In the genomic region with DNA sequence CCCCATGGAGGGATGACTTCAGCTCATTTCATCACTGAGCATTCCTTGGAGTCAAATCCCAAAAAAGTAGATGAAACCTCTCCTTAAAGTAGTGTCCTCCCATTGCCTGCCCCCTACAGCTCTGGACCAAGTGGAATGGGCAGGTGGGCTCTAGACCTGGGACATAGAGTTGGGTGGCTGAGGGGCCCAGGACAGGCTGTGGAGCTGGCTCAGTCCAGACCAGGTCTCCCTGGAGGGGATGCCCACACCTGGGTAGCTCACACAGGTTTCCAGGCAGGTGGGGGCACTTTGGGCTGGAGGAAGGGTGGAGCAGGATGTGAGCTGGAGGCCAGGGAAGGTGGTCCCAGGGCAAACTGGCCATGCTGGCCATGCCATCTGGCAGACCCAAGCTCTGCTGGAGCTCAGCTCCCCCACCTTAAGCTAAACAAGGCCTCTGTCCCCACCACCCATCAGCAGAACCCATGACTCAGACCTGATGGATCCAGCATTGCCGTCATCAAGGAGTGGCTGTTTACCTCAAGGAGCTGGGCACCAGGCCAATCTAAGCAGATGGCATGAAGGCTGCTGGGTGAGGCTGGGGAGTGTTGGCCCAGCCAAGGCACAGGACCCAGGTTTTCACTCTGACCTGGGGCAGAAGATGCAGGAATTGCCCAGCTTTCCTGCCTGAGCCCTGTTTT, we compare ENCODE assay signal across 8 cellular contexts. TPM values are rescaled to one million over a fixed set of nuclear protein-coding genes. Genes with fewer than 3 reads are reported as not detected.
A peak's percentile ranks its signal among the peaks of the same experiment; 100 is the strongest.
DNase-seq lines count a peak whose midpoint lies in the region; ATAC-seq lines count a peak whose summit lies in the region.
"Had no signal": no experiment of that assay in that cellular context is flagged by ENCODE, and none has a peak within 500 bp of the region (broad histone marks: within the 10 kb centered on the region; RNA-seq: fewer than 3 reads in every experiment).

No MANE protein-coding gene starts in this region.

- H3K4me1 Mint-ChIP-seq in activated T-helper 1 cell treated with anti-CD3 and anti-CD28 coated beads, Interleukin-12 subunit alpha, Interleukin-12 subunit beta, Interleukin-2, Interleukin-4 antibody, amounts not matched to agents 30 ng/mL and 10 ng/mL and 1 ng/mL, durations not matched to agents 14 hours and 24 hours and 36 hours (ENCODE audit: low read depth): no peaks in the 10 kb centered on the region

- no peak for ATAC-seq in GM18907 (IDR thresholded peaks at IDR 0.05; ENCODE audit: unreplicated experiment)

- intact Hi-C loops in activated T-helper 1 cell treated with anti-CD3 and anti-CD28 coated beads, Interleukin-12 subunit alpha, Interleukin-12 subunit beta, Interleukin-2, Interleukin-4 antibody, amounts not matched to agents 30 ng/mL and 10 ng/mL and 1 ng/mL, durations not matched to agents 14 hours and 24 hours and 36 hours (cut with micrococcal nuclease): no loop called here

- peak; percentile 97 for DNase-seq in ELR (ENCODE audit: low read depth)
- peak; percentile 93 for DNase-seq in NCI-H2196 (lab: John Stamatoyannopoulos, UW; ENCODE audit: unreplicated experiment)
- DNase-seq in dermis blood vessel endothelial cell: peak; percentile 64
- peak; percentile 89 for DNase-seq in skeletal muscle cell (ENCODE audit: low read depth)
- DNase-seq in activated T-helper 1 cell treated with anti-CD3 and anti-CD28 coated beads, Interleukin-12 subunit alpha, Interleukin-12 subunit beta, Interleukin-2, Interleukin-4 antibody, amounts not matched to agents 30 ng/mL and 10 ng/mL and 1 ng/mL, durations not matched to agents 14 hours and 24 hours and 36 hours (ENCODE audit: low spot score): no peak
- no peak for DNase-seq in activated CD4-positive, alpha-beta T cell treated with anti-CD3 and anti-CD28 coated beads, Interleukin-2, amount 50 U/mL, for 48 hours

- no peaks in the 10 kb centered on the region for H3K9me3 Mint-ChIP-seq in activated T-helper 1 cell treated with anti-CD3 and anti-CD28 coated beads, Interleukin-12 subunit alpha, Interleukin-12 subunit beta, Interleukin-2, Interleukin-4 antibody, amounts not matched to agents 30 ng/mL and 10 ng/mL and 1 ng/mL, durations not matched to agents 14 hours and 24 hours and 36 hours

- no peaks in the 10 kb centered on the region for H3K36me3 Mint-ChIP-seq in activated T-helper 1 cell treated with anti-CD3 and anti-CD28 coated beads, Interleukin-12 subunit alpha, Interleukin-12 subunit beta, Interleukin-2, Interleukin-4 antibody, amounts not matched to agents 30 ng/mL and 10 ng/mL and 1 ng/mL, durations not matched to agents 14 hours and 24 hours and 36 hours (ENCODE audit: low read depth)

- H3K27ac Mint-ChIP-seq in activated T-helper 1 cell treated with anti-CD3 and anti-CD28 coated beads, Interleukin-12 subunit alpha, Interleukin-12 subunit beta, Interleukin-2, Interleukin-4 antibody, amounts not matched to agents 30 ng/mL and 10 ng/mL and 1 ng/mL, durations not matched to agents 14 hours and 24 hours and 36 hours: no peak overlapping the region

- H3K4me3 Mint-ChIP-seq in activated T-helper 1 cell treated with anti-CD3 and anti-CD28 coated beads, Interleukin-12 subunit alpha, Interleukin-12 subunit beta, Interleukin-2, Interleukin-4 antibody, amounts not matched to agents 30 ng/mL and 10 ng/mL and 1 ng/mL, durations not matched to agents 14 hours and 24 hours and 36 hours: no peak overlapping the region

- no peak overlapping the region for H3K4me3 ChIP-seq in skeletal muscle cell (ENCODE audit: low read depth, low read length)
- H3K4me3 ChIP-seq: heart left ventricle had no signal

- peaks cover 9% of the 10 kb centered on the region for H3K27me3 Mint-ChIP-seq in activated T-helper 1 cell treated with anti-CD3 and anti-CD28 coated beads, Interleukin-12 subunit alpha, Interleukin-12 subunit beta, Interleukin-2, Interleukin-4 antibody, amounts not matched to agents 30 ng/mL and 10 ng/mL and 1 ng/mL, durations not matched to agents 14 hours and 24 hours and 36 hours (ENCODE audit: insufficient read depth)

RNA-seq across cellular contexts. Expression of a gene that starts 6.2 kb away (rescaled TPM):
- total RNA-seq in dermis blood vessel endothelial cell: not detected in 2 replicates
- total RNA-seq in activated T-helper 1 cell treated with anti-CD3 and anti-CD28 coated beads, Interleukin-12 subunit alpha, Interleukin-12 subunit beta, Interleukin-2, Interleukin-4 antibody, amounts not matched to agents 30 ng/mL and 10 ng/mL and 1 ng/mL, durations not matched to agents 14 hours and 24 hours and 36 hours: not detected in 2 replicates
- total RNA-seq: heart left ventricle had no signal

RNA-seq across cellular contexts. Expression of a gene that starts 30.7 kb away (rescaled TPM):
- total RNA-seq in dermis blood vessel endothelial cell: 39.7 and 48.3 TPM in 2 replicates
- total RNA-seq in activated T-helper 1 cell treated with anti-CD3 and anti-CD28 coated beads, Interleukin-12 subunit alpha, Interleukin-12 subunit beta, Interleukin-2, Interleukin-4 antibody, amounts not matched to agents 30 ng/mL and 10 ng/mL and 1 ng/mL, durations not matched to agents 14 hours and 24 hours and 36 hours: 75.0 and 78.2 TPM in 2 replicates

RNA-seq across cellular contexts. Expression of a gene that starts 31.1 kb away (rescaled TPM):
- 106 and 116 TPM in 2 replicates for total RNA-seq in dermis blood vessel endothelial cell
- total RNA-seq in activated T-helper 1 cell treated with anti-CD3 and anti-CD28 coated beads, Interleukin-12 subunit alpha, Interleukin-12 subunit beta, Interleukin-2, Interleukin-4 antibody, amounts not matched to agents 30 ng/mL and 10 ng/mL and 1 ng/mL, durations not matched to agents 14 hours and 24 hours and 36 hours: 70.7 and 76.7 TPM in 2 replicates

RNA-seq across cellular contexts. Expression of a gene that starts 56.5 kb away (rescaled TPM):
- 14.5 and 17.7 TPM in 2 replicates for total RNA-seq in dermis blood vessel endothelial cell
- total RNA-seq in activated T-helper 1 cell treated with anti-CD3 and anti-CD28 coated beads, Interleukin-12 subunit alpha, Interleukin-12 subunit beta, Interleukin-2, Interleukin-4 antibody, amounts not matched to agents 30 ng/mL and 10 ng/mL and 1 ng/mL, durations not matched to agents 14 hours and 24 hours and 36 hours: 36.2 and 37.6 TPM in 2 replicates

Comparison
In these comparisons a context has a peak if more than half of its experiments do, and no peak if none do; other contexts are left out.
1. DNase-seq: peak in ELR (single experiment), NCI-H2196 (single experiment), dermis blood vessel endothelial cell (single experiment) and skeletal muscle cell (single experiment); none in activated T-helper 1 cell treated with anti-CD3 and anti-CD28 coated beads, Interleukin-12 subunit alpha, Interleukin-12 subunit beta, Interleukin-2, Interleukin-4 antibody, amounts not matched to agents 30 ng/mL and 10 ng/mL and 1 ng/mL, durations not matched to agents 14 hours and 24 hours and 36 hours (single experiment) and activated CD4-positive, alpha-beta T cell treated with anti-CD3 and anti-CD28 coated beads, Interleukin-2, amount 50 U/mL, for 48 hours (0 of 2).